Comparison of ENCODE assay signal across 19 cellular contexts in the genomic region with DNA sequence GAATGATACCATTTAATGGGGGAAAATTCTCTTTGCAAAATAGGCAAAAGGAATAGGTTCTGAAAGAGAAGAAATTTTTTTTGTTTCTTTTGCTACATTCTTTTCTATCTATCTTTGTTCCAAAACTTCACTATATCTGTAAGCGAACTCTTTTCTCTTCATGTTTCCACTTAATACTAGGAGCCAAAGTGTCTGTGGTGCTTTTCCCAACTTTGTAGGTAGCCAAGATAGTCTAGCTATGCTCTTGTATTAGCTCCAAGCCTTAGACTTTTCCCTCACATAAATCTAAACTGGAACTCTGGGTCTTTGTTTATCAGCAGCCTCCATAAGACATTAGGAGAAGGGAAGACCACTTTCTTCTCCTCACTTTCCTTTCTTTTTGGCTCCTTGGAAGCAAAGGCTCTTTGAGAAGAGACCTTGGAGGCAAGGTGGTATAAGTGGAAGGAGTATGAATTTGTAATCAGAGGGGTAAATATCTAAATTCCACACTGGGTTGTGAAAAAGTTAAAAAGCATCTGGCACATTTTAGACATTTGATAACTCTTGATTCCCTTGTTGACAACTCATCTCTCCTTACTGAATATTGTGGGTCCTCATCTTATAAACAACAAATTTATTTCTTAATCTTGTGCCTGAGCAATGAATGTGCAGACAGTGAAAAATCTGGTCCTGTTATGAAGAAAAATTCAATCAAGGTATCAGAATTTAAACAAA.
DNase-seq lines count a peak whose midpoint lies in the region; ATAC-seq and TF ChIP-seq lines count a peak whose summit lies in the region.
"Had no signal": no experiment of that assay in that cellular context is flagged by ENCODE, and none has a peak within 500 bp of the region (broad histone marks: within the 10 kb centered on the region; RNA-seq: fewer than 3 reads in every experiment).

No MANE protein-coding gene starts in this region.

- H3K27ac ChIP-seq in coronary artery (peak overlapping the region; percentile 32 to 70), tibial artery (peak overlapping the region; percentile 50 to 67)
- H3K27ac ChIP-seq: spleen had no signal

- H3K27me3 ChIP-seq in tibial artery, result no peaks in the 10 kb centered on the region

- TF ChIP-seq CTCF in coronary artery (IDR thresholded peaks at IDR 0.05) (no peak), tibial artery (IDR thresholded peaks at IDR 0.05) (no peak)

- no peak for ATAC-seq in GM19455 (IDR thresholded peaks at IDR 0.05; ENCODE audit: unreplicated experiment)
- no peak for ATAC-seq in stimulated activated naive CD8-positive, alpha-beta T cell treated with anti-CD3 and anti-CD28 coated beads, Interleukin-15, Interleukin-2, amounts not matched to agents 100 U/mL and 50 U/mL, for 24 hours
- ATAC-seq: GM12878 had no signal

- DNase-seq in NCI-H460 (ENCODE audit: extremely low read depth, low read depth) (peak; percentile 81), coronary artery (ENCODE audit: low spot score) (no peak), myocyte (ENCODE audit: low read depth) (peak; percentile 9), tibial artery (no peak), DMS153 (lab: John Stamatoyannopoulos, UW) (no peak)
- DNase-seq in stimulated activated naive CD8-positive, alpha-beta T cell treated with anti-CD3 and anti-CD28 coated beads, Interleukin-15, Interleukin-2, amounts not matched to agents 100 U/mL and 50 U/mL, for 24 hours, result no peak
- DNase-seq: activated CD4-positive, alpha-beta T cell treated with anti-CD3 and anti-CD28 coated beads for 4 hours; CD4-positive, alpha-beta memory T cell; H7; KG1; kidney glomerular epithelial cell; mesendoderm; NCI-H187; NCI-H774; SIG-M5; spleen; stimulated activated CD4-positive, alpha-beta T cell treated with anti-CD3 and anti-CD28 coated beads, Interleukin-4, amount 100 ng/mL, for 24 hours had no signal

- intact Hi-C loops in tibial artery (cut with DNase I; ENCODE audit: low total_unique reads), result no loop called here

- H3K9me3 ChIP-seq in tibial artery, result no peaks in the 10 kb centered on the region
- H3K9me3 ChIP-seq: spleen had no signal

- H3K4me3 ChIP-seq in coronary artery, result no peak overlapping the region
- H3K4me3 ChIP-seq in tibial artery, result no peak overlapping the region
- H3K4me3 ChIP-seq: GM12878, spleen had no signal

- H3K4me1 ChIP-seq in tibial artery, result peaks cover 0 to 24% (median 12%) of the 10 kb centered on the region in 4 donors
- H3K4me1 ChIP-seq: spleen had no signal

- H3K36me3 ChIP-seq in tibial artery, result no peaks in the 10 kb centered on the region
- H3K36me3 ChIP-seq: spleen had no signal

Comparison
In these comparisons a context has a peak if more than half of its experiments do, and no peak if none do; other contexts are left out.
1. DNase-seq: peak in NCI-H460 (single experiment) and myocyte (single experiment); none in coronary artery (single experiment), tibial artery (0 of 2), DMS153 (single experiment) and stimulated activated naive CD8-positive, alpha-beta T cell treated with anti-CD3 and anti-CD28 coated beads, Interleukin-15, Interleukin-2, amounts not matched to agents 100 U/mL and 50 U/mL, for 24 hours (single experiment).